Comparison of ENCODE assay signal across 1 cellular context in the genomic region with DNA sequence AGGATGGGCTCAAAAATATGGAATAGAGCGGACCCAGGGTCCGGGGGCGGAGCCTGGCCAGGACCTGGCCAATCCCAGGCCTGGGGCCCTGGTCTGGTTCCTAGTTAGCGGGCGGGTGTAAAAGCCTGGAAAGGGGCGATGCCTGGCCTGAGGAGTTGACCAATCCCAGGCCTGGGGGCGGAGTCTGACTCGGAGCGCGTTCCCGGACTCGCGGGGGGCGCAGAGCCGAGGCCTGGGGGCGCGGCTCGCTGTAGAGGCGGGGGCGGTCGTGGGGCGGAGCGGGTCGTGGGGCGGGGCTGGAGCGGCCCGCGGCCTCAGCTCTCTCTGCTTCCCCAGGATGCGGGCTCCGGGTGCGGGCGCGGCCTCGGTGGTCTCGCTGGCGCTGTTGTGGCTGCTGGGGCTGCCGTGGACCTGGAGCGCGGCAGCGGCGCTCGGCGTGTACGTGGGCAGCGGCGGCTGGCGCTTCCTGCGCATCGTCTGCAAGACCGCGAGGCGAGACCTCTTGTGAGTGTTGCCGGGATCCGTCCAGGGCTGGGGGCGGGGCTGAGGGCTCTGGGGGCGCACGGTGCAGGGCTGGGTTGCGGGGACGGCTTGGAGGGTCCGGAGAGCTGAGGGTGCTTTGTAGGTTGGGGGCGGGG.
TF ChIP-seq lines count a peak whose summit lies in the region.

Gene SLC27A1, plus strand, starts transcription at position 321 of the 638 bp plus-strand sequence. Its CDS starts 17 bp downstream, at position 338.

TF ChIP-seq in HepG2, 621 proteins besides CTCF, POLR2A, EP300 and RAD21 (continued from another document and continues in another):
- no peak for TF ChIP-seq ZMAT3 (CRISPR knock-in tag; conservative IDR thresholded peaks at IDR 0.05)
- peak; percentile 24; the same call in 1 of the 2 replicates for TF ChIP-seq SALL1 (CRISPR knock-in tag; IDR thresholded peaks at IDR 0.05)
- no peak for TF ChIP-seq ZNF296 (CRISPR knock-in tag; conservative IDR thresholded peaks at IDR 0.05)
- peak; percentile 89 for TF ChIP-seq SP4 (CRISPR knock-in tag; IDR thresholded peaks at IDR 0.05)
- TF ChIP-seq, protein P1, sequence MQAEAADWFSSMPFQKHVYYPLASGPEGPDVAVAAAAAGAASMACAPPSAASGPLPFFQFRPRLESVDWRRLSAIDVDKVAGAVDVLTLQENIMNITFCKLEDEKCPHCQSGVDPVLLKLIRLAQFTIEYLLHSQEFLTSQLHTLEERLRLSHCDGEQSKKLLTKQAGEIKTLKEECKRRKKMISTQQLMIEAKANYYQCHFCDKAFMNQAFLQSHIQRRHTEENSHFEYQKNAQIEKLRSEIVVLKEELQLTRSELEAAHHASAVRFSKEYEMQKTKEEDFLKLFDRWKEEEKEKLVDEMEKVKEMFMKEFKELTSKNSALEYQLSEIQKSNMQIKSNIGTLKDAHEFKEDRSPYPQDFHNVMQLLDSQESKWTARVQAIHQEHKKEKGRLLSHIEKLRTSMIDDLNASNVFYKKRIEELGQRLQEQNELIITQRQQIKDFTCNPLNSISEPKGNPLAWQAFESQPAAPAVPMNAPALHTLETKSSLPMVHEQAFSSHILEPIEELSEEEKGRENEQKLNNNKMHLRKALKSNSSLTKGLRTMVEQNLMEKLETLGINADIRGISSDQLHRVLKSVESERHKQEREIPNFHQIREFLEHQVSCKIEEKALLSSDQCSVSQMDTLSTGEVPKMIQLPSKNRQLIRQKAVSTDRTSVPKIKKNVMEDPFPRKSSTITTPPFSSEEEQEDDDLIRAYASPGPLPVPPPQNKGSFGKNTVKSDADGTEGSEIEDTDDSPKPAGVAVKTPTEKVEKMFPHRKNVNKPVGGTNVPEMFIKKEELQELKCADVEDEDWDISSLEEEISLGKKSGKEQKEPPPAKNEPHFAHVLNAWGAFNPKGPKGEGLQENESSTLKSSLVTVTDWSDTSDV (CRISPR knock-in tag; IDR thresholded peaks at IDR 0.05), result no peak
- peak; percentile 15; the same call in 1 of the 2 replicates for TF ChIP-seq NR2C2 (CRISPR knock-in tag; IDR thresholded peaks at IDR 0.05; ENCODE audit: borderline replicate concordance)
- TF ChIP-seq ZNF605 (CRISPR knock-in tag; IDR thresholded peaks at IDR 0.05), result no peak
- TF ChIP-seq FOXO1 (CRISPR knock-in tag; IDR thresholded peaks at IDR 0.05), result peak; percentile 30; the same call in 1 of the 2 replicates
- no peak for TF ChIP-seq STAG1 (CRISPR knock-in tag; IDR thresholded peaks at IDR 0.05)
- TF ChIP-seq ZNF724P (CRISPR knock-in tag; IDR thresholded peaks at IDR 0.05; ENCODE audit: borderline replicate concordance), result no peak
- TF ChIP-seq HMG20B (CRISPR knock-in tag; conservative IDR thresholded peaks at IDR 0.05), result no peak
- TF ChIP-seq ATAD3A (CRISPR knock-in tag; IDR thresholded peaks at IDR 0.05), result no peak
- TF ChIP-seq SNRNP70 (IDR thresholded peaks at IDR 0.05; ENCODE audit: low read depth, low read length), result no peak
- TF ChIP-seq ZNF253 (CRISPR knock-in tag; IDR thresholded peaks at IDR 0.05; ENCODE audit: borderline replicate concordance), result no peak
- TF ChIP-seq ZNF577 (CRISPR knock-in tag; IDR thresholded peaks at IDR 0.05; ENCODE audit: borderline replicate concordance, low read depth), result no peak
- no peak for TF ChIP-seq RBAK (CRISPR knock-in tag; IDR thresholded peaks at IDR 0.05)
- no peak for TF ChIP-seq RNF2 (conservative IDR thresholded peaks at IDR 0.05; ENCODE audit: low read depth)
- TF ChIP-seq, protein P2, sequence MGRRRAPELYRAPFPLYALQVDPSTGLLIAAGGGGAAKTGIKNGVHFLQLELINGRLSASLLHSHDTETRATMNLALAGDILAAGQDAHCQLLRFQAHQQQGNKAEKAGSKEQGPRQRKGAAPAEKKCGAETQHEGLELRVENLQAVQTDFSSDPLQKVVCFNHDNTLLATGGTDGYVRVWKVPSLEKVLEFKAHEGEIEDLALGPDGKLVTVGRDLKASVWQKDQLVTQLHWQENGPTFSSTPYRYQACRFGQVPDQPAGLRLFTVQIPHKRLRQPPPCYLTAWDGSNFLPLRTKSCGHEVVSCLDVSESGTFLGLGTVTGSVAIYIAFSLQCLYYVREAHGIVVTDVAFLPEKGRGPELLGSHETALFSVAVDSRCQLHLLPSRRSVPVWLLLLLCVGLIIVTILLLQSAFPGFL (CRISPR knock-in tag; IDR thresholded peaks at IDR 0.05), result no peak
- TF ChIP-seq ZNF30 (CRISPR knock-in tag; IDR thresholded peaks at IDR 0.05), result no peak
- TF ChIP-seq MZF1 (CRISPR knock-in tag; IDR thresholded peaks at IDR 0.05; ENCODE audit: borderline replicate concordance), result no peak
- TF ChIP-seq CAMTA2 (CRISPR knock-in tag; IDR thresholded peaks at IDR 0.05; ENCODE audit: borderline replicate concordance), result no peak
- TF ChIP-seq AKAP8 (CRISPR knock-in tag; IDR thresholded peaks at IDR 0.05), result no peak
- no peak for TF ChIP-seq RERE (CRISPR knock-in tag; IDR thresholded peaks at IDR 0.05; ENCODE audit: low read depth)
- no peak for TF ChIP-seq HNRNPK (IDR thresholded peaks at IDR 0.05; ENCODE audit: low read depth, low read length, poor library complexity, severe bottlenecking)
- TF ChIP-seq ZNF674 (CRISPR knock-in tag; IDR thresholded peaks at IDR 0.05; ENCODE audit: low read depth), result no peak
- TF ChIP-seq POLR2G (IDR thresholded peaks at IDR 0.05; ENCODE audit: low read depth, low read length), result peak; percentile 55; the same call in 1 of the 2 replicates
- no peak for TF ChIP-seq SRY (CRISPR knock-in tag; IDR thresholded peaks at IDR 0.05)
- TF ChIP-seq RBM39 (IDR thresholded peaks at IDR 0.05; ENCODE audit: low read depth, low read length, poor library complexity, severe bottlenecking), result no peak
- peak; percentile 81; the same call in 1 of the 2 replicates for TF ChIP-seq SIN3A (IDR thresholded peaks at IDR 0.05; ENCODE audit: borderline replicate concordance, low read depth, low read length)
- no peak for TF ChIP-seq ZNF235 (CRISPR knock-in tag; IDR thresholded peaks at IDR 0.05; ENCODE audit: borderline replicate concordance)
- TF ChIP-seq STAT5B (CRISPR knock-in tag; IDR thresholded peaks at IDR 0.05), result no peak
- no peak for TF ChIP-seq KDM2A (CRISPR knock-in tag; IDR thresholded peaks at IDR 0.05; ENCODE audit: borderline replicate concordance, low read depth)
- TF ChIP-seq, protein P3, sequence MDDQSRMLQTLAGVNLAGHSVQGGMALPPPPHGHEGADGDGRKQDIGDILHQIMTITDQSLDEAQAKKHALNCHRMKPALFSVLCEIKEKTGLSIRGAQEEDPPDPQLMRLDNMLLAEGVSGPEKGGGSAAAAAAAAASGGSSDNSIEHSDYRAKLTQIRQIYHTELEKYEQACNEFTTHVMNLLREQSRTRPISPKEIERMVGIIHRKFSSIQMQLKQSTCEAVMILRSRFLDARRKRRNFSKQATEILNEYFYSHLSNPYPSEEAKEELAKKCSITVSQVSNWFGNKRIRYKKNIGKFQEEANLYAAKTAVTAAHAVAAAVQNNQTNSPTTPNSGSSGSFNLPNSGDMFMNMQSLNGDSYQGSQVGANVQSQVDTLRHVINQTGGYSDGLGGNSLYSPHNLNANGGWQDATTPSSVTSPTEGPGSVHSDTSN (CRISPR knock-in tag; IDR thresholded peaks at IDR 0.05; ENCODE audit: borderline replicate concordance), result no peak
- TF ChIP-seq ZMYM3 (CRISPR knock-in tag; IDR thresholded peaks at IDR 0.05), result no peak
- TF ChIP-seq, protein P4, sequence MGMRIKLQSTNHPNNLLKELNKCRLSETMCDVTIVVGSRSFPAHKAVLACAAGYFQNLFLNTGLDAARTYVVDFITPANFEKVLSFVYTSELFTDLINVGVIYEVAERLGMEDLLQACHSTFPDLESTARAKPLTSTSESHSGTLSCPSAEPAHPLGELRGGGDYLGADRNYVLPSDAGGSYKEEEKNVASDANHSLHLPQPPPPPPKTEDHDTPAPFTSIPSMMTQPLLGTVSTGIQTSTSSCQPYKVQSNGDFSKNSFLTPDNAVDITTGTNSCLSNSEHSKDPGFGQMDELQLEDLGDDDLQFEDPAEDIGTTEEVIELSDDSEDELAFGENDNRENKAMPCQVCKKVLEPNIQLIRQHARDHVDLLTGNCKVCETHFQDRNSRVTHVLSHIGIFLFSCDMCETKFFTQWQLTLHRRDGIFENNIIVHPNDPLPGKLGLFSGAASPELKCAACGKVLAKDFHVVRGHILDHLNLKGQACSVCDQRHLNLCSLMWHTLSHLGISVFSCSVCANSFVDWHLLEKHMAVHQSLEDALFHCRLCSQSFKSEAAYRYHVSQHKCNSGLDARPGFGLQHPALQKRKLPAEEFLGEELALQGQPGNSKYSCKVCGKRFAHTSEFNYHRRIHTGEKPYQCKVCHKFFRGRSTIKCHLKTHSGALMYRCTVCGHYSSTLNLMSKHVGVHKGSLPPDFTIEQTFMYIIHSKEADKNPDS (CRISPR knock-in tag; IDR thresholded peaks at IDR 0.05), result no peak
- TF ChIP-seq, protein P5, sequence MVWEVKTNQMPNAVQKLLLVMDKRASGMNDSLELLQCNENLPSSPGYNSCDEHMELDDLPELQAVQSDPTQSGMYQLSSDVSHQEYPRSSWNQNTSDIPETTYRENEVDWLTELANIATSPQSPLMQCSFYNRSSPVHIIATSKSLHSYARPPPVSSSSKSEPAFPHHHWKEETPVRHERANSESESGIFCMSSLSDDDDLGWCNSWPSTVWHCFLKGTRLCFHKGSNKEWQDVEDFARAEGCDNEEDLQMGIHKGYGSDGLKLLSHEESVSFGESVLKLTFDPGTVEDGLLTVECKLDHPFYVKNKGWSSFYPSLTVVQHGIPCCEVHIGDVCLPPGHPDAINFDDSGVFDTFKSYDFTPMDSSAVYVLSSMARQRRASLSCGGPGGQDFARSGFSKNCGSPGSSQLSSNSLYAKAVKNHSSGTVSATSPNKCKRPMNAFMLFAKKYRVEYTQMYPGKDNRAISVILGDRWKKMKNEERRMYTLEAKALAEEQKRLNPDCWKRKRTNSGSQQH (CRISPR knock-in tag; IDR thresholded peaks at IDR 0.05; ENCODE audit: low read depth), result no peak
- no peak for TF ChIP-seq ZBTB10 (CRISPR knock-in tag; IDR thresholded peaks at IDR 0.05; ENCODE audit: borderline replicate concordance)
- TF ChIP-seq FOXK2 (IDR thresholded peaks at IDR 0.05), result no peak
- peak; percentile 58; the same call in 1 of the 2 replicates for TF ChIP-seq SRF (IDR thresholded peaks at IDR 0.05; ENCODE audit: low read depth, low read length)
- TF ChIP-seq NR1H2 (CRISPR knock-in tag; IDR thresholded peaks at IDR 0.05; ENCODE audit: borderline replicate concordance, low read depth), result no peak
- no peak for TF ChIP-seq SUZ12 (IDR thresholded peaks at IDR 0.05; ENCODE audit: low read depth, low read length)
- TF ChIP-seq ZNF276 (CRISPR knock-in tag; IDR thresholded peaks at IDR 0.05; ENCODE audit: low read depth), result no peak
